ENCODE assay signal across 8 cellular contexts in the genomic region with DNA sequence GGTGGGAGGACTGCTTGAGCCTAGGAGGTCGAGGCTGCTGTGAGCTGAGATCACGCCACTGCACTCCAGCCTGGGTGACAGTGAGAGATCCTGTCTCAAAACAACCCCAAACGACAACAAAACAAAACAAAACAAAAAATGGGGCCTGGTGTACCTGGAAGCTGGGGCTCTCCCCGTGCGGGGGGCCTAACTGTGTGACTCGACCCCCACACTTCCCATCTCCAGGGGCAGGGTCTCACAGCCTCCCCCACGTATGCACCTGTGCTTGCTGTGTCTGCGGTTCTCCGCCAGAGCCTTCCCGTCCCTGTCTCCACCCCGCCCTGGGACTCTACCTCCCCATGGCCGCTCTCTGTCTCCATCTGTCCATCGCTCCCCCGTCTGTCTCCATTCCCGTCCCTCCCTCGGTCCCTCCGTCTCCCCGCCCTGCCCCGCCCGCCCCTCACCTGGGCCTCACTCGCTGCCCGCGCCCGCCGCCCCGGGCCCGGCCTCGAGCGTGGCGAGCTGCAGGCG. TPM values are rescaled to one million over a fixed set of nuclear protein-coding genes. Genes with fewer than 3 reads are reported as not detected.
DNase-seq lines count a peak whose midpoint lies in the region; ATAC-seq and TF ChIP-seq lines count a peak whose summit lies in the region.

No MANE protein-coding gene starts in this region.

- peak overlapping the region; percentile 49 for H3K27ac ChIP-seq in lower lobe of right lung
- peak overlapping the region in 1 of 2 donors; percentile 22 for H3K27ac ChIP-seq in aorta (ENCODE audit: low read depth in 1 of 2, low read length in 2 of 2)

- H3K4me1 ChIP-seq in lower lobe of right lung: peaks cover 38% of the 10 kb centered on the region
- H3K4me1 ChIP-seq in aorta (ENCODE audit: control insufficient read depth in 1 of 2, insufficient read depth in 2 of 2, low read length in 2 of 2): no peaks in the 10 kb centered on the region

- peak overlapping the region; percentile 97 for H3K4me3 ChIP-seq in lower lobe of right lung
- peak overlapping the region; percentile 38 to 43 for H3K4me3 ChIP-seq in aorta (ENCODE audit: low read length in 2 of 2)

- H3K27me3 ChIP-seq in lower lobe of right lung (ENCODE audit: low read depth) (no peaks in the 10 kb centered on the region), aorta (ENCODE audit: control insufficient read depth in 1 of 2, insufficient read depth in 2 of 2, low read length in 1 of 2) (peaks cover 0 to 2% of the 10 kb centered on the region in 2 donors)

- peaks cover 39% of the 10 kb centered on the region for H3K4me1 Mint-ChIP-seq in activated naive CD8-positive, alpha-beta T cell treated with anti-CD3 and anti-CD28 coated beads, Interleukin-2, amount 10 ng/mL, durations not matched to agents 7 days and 5 days

- peaks cover 2% of the 10 kb centered on the region for H3K9me3 Mint-ChIP-seq in activated naive CD8-positive, alpha-beta T cell treated with anti-CD3 and anti-CD28 coated beads, Interleukin-2, amount 10 ng/mL, durations not matched to agents 7 days and 5 days

- H3K9me3 ChIP-seq in lower lobe of right lung (no peaks in the 10 kb centered on the region), aorta (ENCODE audit: control insufficient read depth, low read length) (no peaks in the 10 kb centered on the region)

- POLR2A ChIA-PET in activated naive CD8-positive, alpha-beta T cell treated with anti-CD3 and anti-CD28 coated beads, Interleukin-2, amount 10 ng/mL, durations not matched to agents 7 days and 5 days (lab: Charles Lee): interaction anchor here (0.6 to 3.2 kb wide), 23 partner anchors 10 to 271 kb away, joined by 3 to 62 read pairs (median 4); a partner anchor contains a TSS

- intact Hi-C loops in lower lobe of right lung (cut with DNase I): no loop called here
- intact Hi-C loops in aorta (cut with DNase I): loop anchor here in 1 of 2 donors (5.0 kb wide), 1 partner anchor 41 kb away; no protein-coding TSS in a partner anchor

- H3K27me3 Mint-ChIP-seq in activated naive CD8-positive, alpha-beta T cell treated with anti-CD3 and anti-CD28 coated beads, Interleukin-2, amount 10 ng/mL, durations not matched to agents 7 days and 5 days: no peaks in the 10 kb centered on the region

- no peak for TF ChIP-seq CTCF in lower lobe of right lung (IDR thresholded peaks at IDR 0.05)

- H3K36me3 Mint-ChIP-seq in activated naive CD8-positive, alpha-beta T cell treated with anti-CD3 and anti-CD28 coated beads, Interleukin-2, amount 10 ng/mL, durations not matched to agents 7 days and 5 days: peaks cover 43% of the 10 kb centered on the region

- H3K4me3 Mint-ChIP-seq in activated naive CD8-positive, alpha-beta T cell treated with anti-CD3 and anti-CD28 coated beads, Interleukin-2, amount 10 ng/mL, durations not matched to agents 7 days and 5 days: peak overlapping the region; percentile 92

- peak; percentile 52 for DNase-seq in stimulated activated CD4-positive, alpha-beta T cell treated with anti-CD3 and anti-CD28 coated beads, Interleukin-15, amount 100 ng/mL, for 24 hours
- no peak for DNase-seq in stimulated activated CD4-positive, alpha-beta T cell treated with anti-CD3 and anti-CD28 coated beads, Interleukin-4, amount 100 ng/mL, for 1 hour
- DNase-seq in activated naive CD8-positive, alpha-beta T cell treated with anti-CD3 and anti-CD28 coated beads, Interleukin-2, amount 10 ng/mL, durations not matched to agents 7 days and 5 days: no peak
- DNase-seq in lower lobe of right lung: no peak
- DNase-seq in aorta: no peak
- DNase-seq in dermis blood vessel endothelial cell: no peak

- no peak for ATAC-seq in activated naive CD8-positive, alpha-beta T cell treated with anti-CD3 and anti-CD28 coated beads, Interleukin-2, amount 10 ng/mL, durations not matched to agents 7 days and 5 days (ENCODE audit: low read depth)
- ATAC-seq in lower lobe of right lung: no peak
- ATAC-seq in aorta (ENCODE audit: low FRiP score): no peak
- ATAC-seq in GM21447 (IDR thresholded peaks at IDR 0.05; ENCODE audit: unreplicated experiment): no peak
- no peak for ATAC-seq in GM18867 (IDR thresholded peaks at IDR 0.05; ENCODE audit: unreplicated experiment)

- H3K27ac Mint-ChIP-seq in activated naive CD8-positive, alpha-beta T cell treated with anti-CD3 and anti-CD28 coated beads, Interleukin-2, amount 10 ng/mL, durations not matched to agents 7 days and 5 days: peak overlapping the region; percentile 93

- 14 to 27% methylated on average over 18 to 31 of the region's 31 CpGs for WGBS in aorta, 2 donors

- H3K36me3 ChIP-seq in lower lobe of right lung (peaks cover 17% of the 10 kb centered on the region), aorta (ENCODE audit: control insufficient read depth in 1 of 2, insufficient read depth in 2 of 2, low read length in 1 of 2) (no peaks in the 10 kb centered on the region)

RNA-seq across cellular contexts. Expression of a gene that starts 0.8 kb away (rescaled TPM):
- 10 to 100 TPM; 17.0 to 19.8 TPM for total RNA-seq in activated naive CD8-positive, alpha-beta T cell treated with anti-CD3 and anti-CD28 coated beads, Interleukin-2, amount 10 ng/mL, durations not matched to agents 7 days and 5 days
- total RNA-seq in lower lobe of right lung (16.4 TPM), aorta (1 to 10 TPM in 1 of 2 donors, under 1 TPM in 1; 0.94 to 2.4 TPM), dermis blood vessel endothelial cell (0.34 and 1.0 TPM in 2 replicates)
- polyA plus RNA-seq in aorta: not detected

RNA-seq across cellular contexts. Expression of a gene that starts 2.4 kb away (rescaled TPM):
- total RNA-seq in activated naive CD8-positive, alpha-beta T cell treated with anti-CD3 and anti-CD28 coated beads, Interleukin-2, amount 10 ng/mL, durations not matched to agents 7 days and 5 days: 1,000 to 10,000 TPM; 3,030 to 3,043 TPM
- total RNA-seq in lower lobe of right lung: 1,501 TPM
- 1,000 to 10,000 TPM in 1 of 2 donors, 100 to 1,000 TPM in 1; 841 to 1,022 TPM for total RNA-seq in aorta
- polyA plus RNA-seq in aorta: 1,000 to 10,000 TPM; 1,298 to 1,335 TPM
- 257 and 280 TPM in 2 replicates for total RNA-seq in dermis blood vessel endothelial cell

RNA-seq across cellular contexts. Expression of a gene that starts 6.7 kb away (rescaled TPM):
- not detected for total RNA-seq in activated naive CD8-positive, alpha-beta T cell treated with anti-CD3 and anti-CD28 coated beads, Interleukin-2, amount 10 ng/mL, durations not matched to agents 7 days and 5 days
- total RNA-seq in lower lobe of right lung (16.2 TPM), aorta (not detected), dermis blood vessel endothelial cell (not detected in 2 replicates)
- polyA plus RNA-seq in aorta: not detected

RNA-seq across cellular contexts. Expression of a gene that starts 13.1 kb away (rescaled TPM):
- under 1 TPM; 0.53 to 0.60 TPM for total RNA-seq in activated naive CD8-positive, alpha-beta T cell treated with anti-CD3 and anti-CD28 coated beads, Interleukin-2, amount 10 ng/mL, durations not matched to agents 7 days and 5 days
- not detected for total RNA-seq in lower lobe of right lung
- total RNA-seq in aorta: under 1 TPM; 0.23 to 0.27 TPM
- 1 to 10 TPM in 1 of 2 donors, not detected in 1; 2.1 TPM for polyA plus RNA-seq in aorta
- total RNA-seq in dermis blood vessel endothelial cell: 0.17 TPM in 1 of 2 replicates, not detected in the other

RNA-seq across cellular contexts. Expression of a gene that starts 20.3 kb away (rescaled TPM):
- total RNA-seq in activated naive CD8-positive, alpha-beta T cell treated with anti-CD3 and anti-CD28 coated beads, Interleukin-2, amount 10 ng/mL, durations not matched to agents 7 days and 5 days: not detected
- total RNA-seq in lower lobe of right lung: not detected
- not detected for total RNA-seq in aorta
- not detected for polyA plus RNA-seq in aorta
- total RNA-seq in dermis blood vessel endothelial cell: not detected in 2 replicates

Comparison
In these comparisons a context has a peak if more than half of its experiments do, and no peak if none do; other contexts are left out.
1. RNA of a gene that starts 6.7 kb away (total RNA-seq): 16.2 TPM in lower lobe of right lung (single experiment); not detected in aorta, not detected in activated naive CD8-positive, alpha-beta T cell treated with anti-CD3 and anti-CD28 coated beads, Interleukin-2, amount 10 ng/mL, durations not matched to agents 7 days and 5 days and not detected in dermis blood vessel endothelial cell; every median in the first group is over 10 times any median in the second.